ENCODE assay signal across 16 cellular contexts in the genomic region with DNA sequence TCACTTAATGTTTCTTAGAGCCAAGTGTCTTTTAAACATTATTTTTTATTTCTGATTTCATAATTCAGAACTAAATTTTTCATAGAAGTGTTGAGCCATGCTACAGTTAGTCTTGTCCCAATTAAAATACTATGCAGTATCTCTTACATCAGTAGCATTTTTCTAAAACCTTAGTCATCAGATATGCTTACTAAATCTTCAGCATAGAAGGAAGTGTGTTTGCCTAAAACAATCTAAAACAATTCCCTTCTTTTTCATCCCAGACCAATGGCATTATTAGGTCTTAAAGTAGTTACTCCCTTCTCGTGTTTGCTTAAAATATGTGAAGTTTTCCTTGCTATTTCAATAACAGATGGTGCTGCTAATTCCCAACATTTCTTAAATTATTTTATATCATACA.
"Had no signal": no experiment of that assay in that cellular context is flagged by ENCODE, and none has a peak within 500 bp of the region (broad histone marks: within the 10 kb centered on the region; RNA-seq: fewer than 3 reads in every experiment).

No MANE protein-coding gene starts in this region.

- ATAC-seq: activated naive CD8-positive, alpha-beta T cell treated with anti-CD3 and anti-CD28 coated beads, Interleukin-2, amount 50 U/mL, for 24 hours; natural killer cell; stimulated activated naive B cell treated with anti-CD40 and anti-IgM and Interleukin-4, amounts not matched to agents 10 μg/mL and 1 μg/mL and 100 μg/mL, for 72 hours; T-helper 17 cell had no signal

- H3K4me3 ChIP-seq: cardiac muscle cell, suprapubic skin had no signal

- H3K36me3 ChIP-seq: cardiac muscle cell had no signal

- H3K9me3 ChIP-seq: neutrophil, suprapubic skin had no signal

- H3K4me1 ChIP-seq: suprapubic skin had no signal

- FAIRE-seq: astrocyte had no signal

- H3K27ac ChIP-seq: cardiac muscle cell, neutrophil, suprapubic skin, WERI-Rb-1 had no signal

- H3K27me3 ChIP-seq: cardiac muscle cell, neutrophil, suprapubic skin had no signal

- DNase-seq: activated CD4-positive, alpha-beta T cell treated with anti-CD3 and anti-CD28 coated beads, Interleukin-2, amount 50 U/mL, for 48 hours; activated naive CD4-positive, alpha-beta T cell treated with anti-CD3 and anti-CD28 coated beads for 36 hours; activated naive CD8-positive, alpha-beta T cell treated with anti-CD3 and anti-CD28 coated beads, Interleukin-2, amount 50 U/mL, for 24 hours; activated T-cell treated with anti-CD3 and anti-CD28 coated beads, Interleukin-2, amount 50 U/mL, for 1 hour; endodermal cell; head of caudate nucleus; mesendoderm; natural killer cell; stimulated activated CD4-positive, alpha-beta T cell treated with anti-CD3 and anti-CD28 coated beads, Interleukin-2, amount 100 ng/mL, for 48 hours; stimulated activated naive B cell treated with anti-CD40 and anti-IgM and Interleukin-4, amounts not matched to agents 10 μg/mL and 1 μg/mL and 100 μg/mL, for 72 hours; T-helper 17 cell; WERI-Rb-1 had no signal
